Comparison of ENCODE assay signal across 9 cellular contexts in the genomic region with DNA sequence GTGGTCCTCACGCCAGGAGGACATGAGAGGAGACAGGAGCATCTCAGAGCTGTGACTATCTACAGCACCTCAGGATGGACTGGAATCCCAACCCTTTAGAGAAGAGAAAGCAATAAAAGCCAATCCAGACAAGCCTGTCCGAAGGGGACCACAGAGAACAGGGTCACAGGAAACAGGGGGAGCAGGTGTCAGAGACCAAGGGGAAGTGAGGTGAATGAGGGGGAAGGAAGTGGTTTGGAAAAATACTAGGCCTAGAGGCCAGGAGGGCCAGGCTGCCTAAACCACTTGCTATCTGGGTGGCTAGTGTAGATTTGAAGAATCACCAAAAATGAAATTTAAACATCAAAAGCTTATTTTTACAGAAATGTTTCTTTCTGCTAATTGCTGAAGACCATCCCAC. TPM values are rescaled to one million over a fixed set of nuclear protein-coding genes. Genes with fewer than 3 reads are reported as not detected.
DNase-seq lines count a peak whose midpoint lies in the region; ATAC-seq and TF ChIP-seq lines count a peak whose summit lies in the region.
"Had no signal": no experiment of that assay in that cellular context is flagged by ENCODE, and none has a peak within 500 bp of the region (broad histone marks: within the 10 kb centered on the region; RNA-seq: fewer than 3 reads in every experiment).

No MANE protein-coding gene starts in this region.

- H3K4me3 ChIP-seq in sigmoid colon (no peak overlapping the region), Peyer's patch (no peak overlapping the region)

- no peaks in the 10 kb centered on the region for H3K27me3 Mint-ChIP-seq in memory B cell
- H3K27me3 Mint-ChIP-seq: IgD-negative memory B cell had no signal

- H3K36me3 ChIP-seq in sigmoid colon = peaks cover 7 to 66% (median 10%) of the 10 kb centered on the region in 4 donors
- H3K36me3 ChIP-seq in Peyer's patch = peaks cover 0 to 55% (median 0%) of the 10 kb centered on the region in 3 donors

- H3K36me3 Mint-ChIP-seq in memory B cell = peaks cover 22% of the 10 kb centered on the region

- H3K27ac ChIP-seq in sigmoid colon = no peak overlapping the region
- no peak overlapping the region for H3K27ac ChIP-seq in Peyer's patch

- H3K4me1 ChIP-seq in sigmoid colon (no peaks in the 10 kb centered on the region), Peyer's patch (peaks cover 0 to 5% (median 0%) of the 10 kb centered on the region in 4 donors)

- H3K4me1 Mint-ChIP-seq in memory B cell = peaks cover 5% of the 10 kb centered on the region

- H3K9me3 ChIP-seq in sigmoid colon = no peaks in the 10 kb centered on the region
- H3K9me3 ChIP-seq in Peyer's patch = no peaks in the 10 kb centered on the region

- TF ChIP-seq POLR2A in sigmoid colon (IDR thresholded peaks at IDR 0.05) (no peak), Peyer's patch (IDR thresholded peaks at IDR 0.05) (no peak)

- no peak for TF ChIP-seq EP300 in sigmoid colon (IDR thresholded peaks at IDR 0.05)

- WGBS in sigmoid colon, 2 donors = 42 to 60% methylated on average over 2 of the region's 2 CpGs

- DNase-seq in memory B cell (ENCODE audit: low spot score in 2 of 2) = no peak
- no peak for DNase-seq in sigmoid colon
- no peak for DNase-seq in mucosa of gallbladder (ENCODE audit: low spot score)
- no peak for DNase-seq in Peyer's patch
- DNase-seq in SIG-M5 (lab: John Stamatoyannopoulos, UW) = no peak

- H3K27me3 ChIP-seq in sigmoid colon (no peaks in the 10 kb centered on the region), Peyer's patch (no peaks in the 10 kb centered on the region)

- intact Hi-C loops in sigmoid colon (cut with DNase I) = no loop called here

- TF ChIP-seq CTCF in sigmoid colon (IDR thresholded peaks at IDR 0.05) (no peak), Peyer's patch (IDR thresholded peaks at IDR 0.05) (no peak)

- ATAC-seq in GM18873 (IDR thresholded peaks at IDR 0.05; ENCODE audit: low FRiP score, unreplicated experiment) (peak; percentile 67), GM21786 (IDR thresholded peaks at IDR 0.05; ENCODE audit: unreplicated experiment) (peak; percentile 75), HG03571 (IDR thresholded peaks at IDR 0.05; ENCODE audit: unreplicated experiment) (peak; percentile 77), memory B cell (ENCODE audit: low read depth) (peak; percentile 35)

- H3K4me3 Mint-ChIP-seq in memory B cell = peak overlapping the region; percentile 42

- peak overlapping the region; percentile 1 for H3K27ac Mint-ChIP-seq in memory B cell

- H3K9me3 Mint-ChIP-seq in memory B cell = no peaks in the 10 kb centered on the region
- H3K9me3 Mint-ChIP-seq: IgD-negative memory B cell had no signal

RNA-seq across cellular contexts. Expression of gene TMTC4, which starts 16.2 kb away (rescaled TPM):
- total RNA-seq in sigmoid colon = 10 to 100 TPM in 2 of 4 donors, 1 to 10 TPM in 2; 8.6 to 16.9 (median 9.9) TPM
- 1 to 10 TPM; 3.6 to 6.8 (median 3.7) TPM for polyA plus RNA-seq in sigmoid colon
- 24.3 TPM for total RNA-seq in mucosa of gallbladder
- 10 to 100 TPM; 29.7 to 36.6 (median 33.7) TPM for total RNA-seq in Peyer's patch
